In genomic region chr5:54344653-54345052, GRCh38 we compare ENCODE assay signal across 15 cellular contexts.
"Had no signal": no experiment of that assay in that cellular context is flagged by ENCODE, and none has a peak within 500 bp of the region (broad histone marks: within the 10 kb centered on the region; RNA-seq: fewer than 3 reads in every experiment).

No MANE protein-coding gene starts in this region.

- H3K27me3 ChIP-seq: dorsolateral prefrontal cortex, gastroesophageal sphincter, heart left ventricle, ovary, right lobe of liver, testis had no signal

- H3K27ac ChIP-seq: dorsolateral prefrontal cortex, gastroesophageal sphincter, heart left ventricle, ovary, right lobe of liver, testis had no signal

- ATAC-seq: activated CD4-positive, alpha-beta T cell treated with anti-CD3 and anti-CD28 coated beads for 36 hours; gastroesophageal sphincter; naive thymus-derived CD8-positive, alpha-beta T cell; stimulated activated effector memory CD8-positive, alpha-beta T cell treated with anti-CD3 and anti-CD28 coated beads, Interleukin-12 subunit alpha, Interleukin-12 subunit beta, amount 100 ng/mL, for 72 hours; WTC11 had no signal

- FAIRE-seq: colon had no signal

- DNase-seq: activated CD4-positive, alpha-beta T cell treated with anti-CD3 and anti-CD28 coated beads for 36 hours; activated CD4-positive, alpha-beta T cell treated with anti-CD3 and anti-CD28 coated beads, Interleukin-2, amount 50 U/mL, for 48 hours; activated gamma-delta T cell; central memory CD4-positive, alpha-beta T cell; dorsolateral prefrontal cortex; heart left ventricle; naive thymus-derived CD8-positive, alpha-beta T cell; ovary; right lobe of liver; stimulated activated CD4-positive, alpha-beta T cell treated with anti-CD3 and anti-CD28 coated beads, Interleukin-4, amount 100 ng/mL, for 24 hours; testis had no signal

- H3K9me3 ChIP-seq: ovary, right lobe of liver, testis had no signal

- H3K4me1 ChIP-seq: gastroesophageal sphincter, right lobe of liver, testis had no signal

- H3K36me3 ChIP-seq: gastroesophageal sphincter, heart left ventricle, ovary, right lobe of liver had no signal

- H3K4me3 ChIP-seq: dorsolateral prefrontal cortex, gastroesophageal sphincter, heart left ventricle, ovary, right lobe of liver, testis had no signal
